Comparison of ENCODE assay signal across 28 cellular contexts in the genomic region with DNA sequence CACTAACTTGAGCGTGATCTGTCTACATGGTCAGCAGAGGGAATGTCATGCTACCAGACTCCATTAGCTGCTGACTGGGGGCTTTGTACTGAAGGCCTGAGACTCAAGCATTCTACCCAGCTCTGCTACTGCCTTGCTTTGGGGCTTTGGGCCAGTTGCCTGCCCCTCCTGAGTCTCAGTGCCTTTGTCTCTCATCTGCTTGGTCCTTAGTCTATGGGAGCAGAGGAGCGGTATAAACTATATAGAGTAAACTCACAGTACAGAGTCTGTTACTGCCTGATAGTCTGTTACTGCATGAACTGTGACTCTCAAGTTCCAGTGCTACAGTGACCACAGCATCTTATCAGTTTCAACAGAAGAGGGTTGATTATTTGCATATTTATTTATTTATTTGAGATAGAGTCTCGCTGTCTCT.
"Had no signal": no experiment of that assay in that cellular context is flagged by ENCODE, and none has a peak within 500 bp of the region (broad histone marks: within the 10 kb centered on the region; RNA-seq: fewer than 3 reads in every experiment).

No MANE protein-coding gene starts in this region.

- H3K4me3 Mint-ChIP-seq: activated CD4-positive, alpha-beta memory T cell treated with anti-CD3 and anti-CD28 coated beads, Interleukin-2, amount 10 ng/mL, durations not matched to agents 7 days and 5 days; activated CD4-positive, alpha-beta T cell treated with anti-CD3 and anti-CD28 coated beads, Interleukin-2, amount 10 ng/mL, durations not matched to agents 7 days and 5 days; activated naive CD4-positive, alpha-beta T cell treated with anti-CD3 and anti-CD28 coated beads, Interleukin-2, amount 50 U/mL, for 24 hours; activated naive CD8-positive, alpha-beta T cell treated with anti-CD3 and anti-CD28 coated beads, Interleukin-2, amount 50 U/mL, for 24 hours; activated T-cell treated with anti-CD3 and anti-CD28 coated beads, Interleukin-2, amount 50 U/mL, for 24 hours; central memory CD8-positive, alpha-beta T cell; nephron progenitor cell; stimulated activated naive B cell treated with anti-CD40 and anti-IgM and Interleukin-4, amounts not matched to agents 10 μg/mL and 1 μg/mL and 100 μg/mL, for 72 hours; T-cell; T-helper 2 cell treated with Interferon-gamma antibody and Interleukin-4, amounts not matched to agents 5 μg/mL and 100 μg/mL, for 36 hours; WTC11 had no signal

- H3K36me3 ChIP-seq: breast epithelium, esophagus squamous epithelium, left ventricle myocardium inferior, pancreas, stomach, thyroid gland, upper lobe of left lung had no signal

- DNase-seq: activated CD4-positive, alpha-beta memory T cell treated with anti-CD3 and anti-CD28 coated beads, Interleukin-2, amount 10 ng/mL, durations not matched to agents 7 days and 5 days; activated CD4-positive, alpha-beta T cell treated with anti-CD3 and anti-CD28 coated beads for 1 hour; activated CD4-positive, alpha-beta T cell treated with anti-CD3 and anti-CD28 coated beads, Interleukin-2, amount 10 ng/mL, durations not matched to agents 7 days and 5 days; activated CD8-positive, alpha-beta memory T cell treated with anti-CD3 and anti-CD28 coated beads, Interleukin-2, amount 50 U/mL, for 48 hours; activated naive CD8-positive, alpha-beta T cell treated with anti-CD3 and anti-CD28 coated beads, Interleukin-2, amount 50 U/mL, for 24 hours; activated T-cell treated with anti-CD3 and anti-CD28 coated beads, Interleukin-2, amount 50 U/mL, for 24 hours; dermis blood vessel endothelial cell; effector CD4-positive, alpha-beta T cell; esophagus squamous epithelium; foreskin melanocyte; islet precursor cell; left ventricle myocardium inferior; nephron progenitor cell; pancreas; psoas muscle; stimulated activated CD4-positive, alpha-beta T cell treated with anti-CD3 and anti-CD28 coated beads, Interleukin-1b, Interleukin-23, amount 100 ng/mL, for 48 hours; stimulated activated naive B cell treated with anti-CD40 and anti-IgM and Interleukin-4, amounts not matched to agents 10 μg/mL and 1 μg/mL and 100 μg/mL, for 72 hours; stomach; T-cell; thyroid gland; upper lobe of left lung had no signal

- H3K4me1 Mint-ChIP-seq: activated naive CD4-positive, alpha-beta T cell treated with anti-CD3 and anti-CD28 coated beads, Interleukin-2, amount 50 U/mL, for 24 hours; central memory CD8-positive, alpha-beta T cell; nephron progenitor cell had no signal

- FAIRE-seq: pancreas, TTC549 had no signal

- H3K36me3 Mint-ChIP-seq: activated naive CD4-positive, alpha-beta T cell treated with anti-CD3 and anti-CD28 coated beads, Interleukin-2, amount 50 U/mL, for 24 hours; T-cell had no signal

- ATAC-seq: activated naive CD8-positive, alpha-beta T cell treated with anti-CD3 and anti-CD28 coated beads, Interleukin-2, amount 50 U/mL, for 24 hours; pancreas; psoas muscle; stimulated activated naive B cell treated with anti-CD40 and anti-IgM and Interleukin-4, amounts not matched to agents 10 μg/mL and 1 μg/mL and 100 μg/mL, for 72 hours; T-cell; WTC11 had no signal

- H3K27ac ChIP-seq: breast epithelium, esophagus squamous epithelium, left ventricle myocardium inferior, pancreas, psoas muscle, stomach, thyroid gland, upper lobe of left lung had no signal

- H3K4me2 ChIP-seq: smooth muscle cell had no signal

- H3K27ac Mint-ChIP-seq: activated CD4-positive, alpha-beta memory T cell treated with anti-CD3 and anti-CD28 coated beads, Interleukin-2, amount 10 ng/mL, durations not matched to agents 7 days and 5 days; activated CD4-positive, alpha-beta T cell treated with anti-CD3 and anti-CD28 coated beads, Interleukin-2, amount 10 ng/mL, durations not matched to agents 7 days and 5 days; activated naive CD4-positive, alpha-beta T cell treated with anti-CD3 and anti-CD28 coated beads, Interleukin-2, amount 50 U/mL, for 24 hours; activated naive CD8-positive, alpha-beta T cell treated with anti-CD3 and anti-CD28 coated beads, Interleukin-2, amount 50 U/mL, for 24 hours; activated T-cell treated with anti-CD3 and anti-CD28 coated beads, Interleukin-2, amount 50 U/mL, for 24 hours; nephron progenitor cell; stimulated activated naive B cell treated with anti-CD40 and anti-IgM and Interleukin-4, amounts not matched to agents 10 μg/mL and 1 μg/mL and 100 μg/mL, for 72 hours; T-cell; T-helper 2 cell treated with Interferon-gamma antibody and Interleukin-4, amounts not matched to agents 5 μg/mL and 100 μg/mL, for 36 hours; WTC11 had no signal

- H3K27me3 Mint-ChIP-seq: activated naive CD4-positive, alpha-beta T cell treated with anti-CD3 and anti-CD28 coated beads, Interleukin-2, amount 50 U/mL, for 24 hours; central memory CD8-positive, alpha-beta T cell; T-cell had no signal

- H3K9me3 ChIP-seq: breast epithelium, esophagus squamous epithelium, left ventricle myocardium inferior, pancreas, psoas muscle, stomach, thyroid gland, upper lobe of left lung had no signal

- H3K4me3 ChIP-seq: breast epithelium, esophagus squamous epithelium, left ventricle myocardium inferior, pancreas, psoas muscle, smooth muscle cell, stomach, thyroid gland, upper lobe of left lung had no signal

- H3K27me3 ChIP-seq: breast epithelium, esophagus squamous epithelium, pancreas, stomach, thyroid gland, upper lobe of left lung had no signal

- H3K4me1 ChIP-seq: breast epithelium, esophagus squamous epithelium, left ventricle myocardium inferior, pancreas, psoas muscle, thyroid gland had no signal

- H3K9me3 Mint-ChIP-seq: activated naive CD4-positive, alpha-beta T cell treated with anti-CD3 and anti-CD28 coated beads, Interleukin-2, amount 50 U/mL, for 24 hours; activated naive CD8-positive, alpha-beta T cell treated with anti-CD3 and anti-CD28 coated beads, Interleukin-2, amount 50 U/mL, for 24 hours; activated T-cell treated with anti-CD3 and anti-CD28 coated beads, Interleukin-2, amount 50 U/mL, for 24 hours; central memory CD8-positive, alpha-beta T cell; T-cell had no signal
